1 cellular context compared by ENCODE assay signal in the genomic region with DNA sequence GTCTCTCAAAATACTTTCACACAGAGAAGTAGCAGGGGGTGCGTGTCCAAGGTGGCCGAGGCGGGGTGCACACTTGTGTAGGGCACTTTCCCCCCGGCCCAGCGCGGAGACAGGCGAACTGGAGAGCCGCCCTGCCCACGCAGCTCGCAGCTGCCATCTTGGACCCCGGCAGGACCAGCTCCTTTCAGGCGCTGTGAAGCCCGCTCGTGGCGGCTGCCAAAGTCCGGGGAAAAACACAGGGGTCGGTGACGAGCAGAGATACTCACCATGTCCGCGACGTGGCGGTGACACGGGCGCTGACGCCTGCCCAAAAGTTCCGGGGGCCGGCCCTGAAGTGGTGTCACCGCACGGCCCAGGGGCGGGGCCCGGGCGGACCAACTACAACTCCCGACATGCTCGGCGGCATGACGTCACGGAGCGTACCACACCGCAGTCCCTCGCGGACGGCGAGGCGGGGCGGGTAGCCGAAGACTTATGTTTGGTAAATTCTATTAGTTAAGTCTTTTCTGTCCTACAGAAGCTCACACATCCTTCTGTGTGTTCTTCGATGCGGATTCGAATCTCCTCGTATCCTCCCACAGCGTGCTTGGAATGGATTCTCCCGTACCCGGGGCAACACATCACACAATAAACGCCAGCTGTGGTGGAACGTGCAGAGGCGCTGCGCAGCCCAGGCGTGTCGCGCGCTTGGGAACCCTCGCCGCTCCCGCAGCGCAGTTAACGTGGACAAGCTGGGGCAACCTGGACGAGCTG.
TF ChIP-seq lines count a peak whose summit lies in the region.

A gene with protein sequence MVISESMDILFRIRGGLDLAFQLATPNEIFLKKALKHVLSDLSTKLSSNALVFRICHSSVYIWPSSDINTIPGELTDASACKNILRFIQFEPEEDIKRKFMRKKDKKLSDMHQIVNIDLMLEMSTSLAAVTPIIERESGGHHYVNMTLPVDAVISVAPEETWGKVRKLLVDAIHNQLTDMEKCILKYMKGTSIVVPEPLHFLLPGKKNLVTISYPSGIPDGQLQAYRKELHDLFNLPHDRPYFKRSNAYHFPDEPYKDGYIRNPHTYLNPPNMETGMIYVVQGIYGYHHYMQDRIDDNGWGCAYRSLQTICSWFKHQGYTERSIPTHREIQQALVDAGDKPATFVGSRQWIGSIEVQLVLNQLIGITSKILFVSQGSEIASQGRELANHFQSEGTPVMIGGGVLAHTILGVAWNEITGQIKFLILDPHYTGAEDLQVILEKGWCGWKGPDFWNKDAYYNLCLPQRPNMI (minus strand): TSS at position 365 of the 753 bp plus-strand sequence. CDS start 96 bp downstream, at position 269.

TF ChIP-seq in WTC11, 78 proteins besides CTCF, POLR2A, EP300 and RAD21 (continued from another document):
- TF ChIP-seq, protein P1, sequence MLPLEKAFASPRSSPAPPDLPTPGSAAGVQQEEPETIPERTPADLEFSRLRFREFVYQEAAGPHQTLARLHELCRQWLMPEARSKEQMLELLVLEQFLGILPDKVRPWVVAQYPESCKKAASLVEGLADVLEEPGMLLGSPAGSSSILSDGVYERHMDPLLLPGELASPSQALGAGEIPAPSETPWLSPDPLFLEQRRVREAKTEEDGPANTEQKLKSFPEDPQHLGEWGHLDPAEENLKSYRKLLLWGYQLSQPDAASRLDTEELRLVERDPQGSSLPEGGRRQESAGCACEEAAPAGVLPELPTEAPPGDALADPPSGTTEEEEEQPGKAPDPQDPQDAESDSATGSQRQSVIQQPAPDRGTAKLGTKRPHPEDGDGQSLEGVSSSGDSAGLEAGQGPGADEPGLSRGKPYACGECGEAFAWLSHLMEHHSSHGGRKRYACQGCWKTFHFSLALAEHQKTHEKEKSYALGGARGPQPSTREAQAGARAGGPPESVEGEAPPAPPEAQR (CRISPR knock-in tag; IDR thresholded peaks at IDR 0.05): no peak
TF ChIP-seq in WTC11: peak in this region for 16.
